ENCODE assay signal across 1 cellular context in genomic region chr11:6351782-6352181, GRCh38.
TF ChIP-seq lines count a peak whose summit lies in the region.

No MANE protein-coding gene starts in this region.

TF ChIP-seq in HepG2, 621 proteins besides CTCF, POLR2A, EP300 and RAD21:
- TF ChIP-seq HOXA9 (CRISPR knock-in tag; IDR thresholded peaks at IDR 0.05; ENCODE audit: borderline replicate concordance) (no peak), NFIC (IDR thresholded peaks at IDR 0.05; ENCODE audit: low read length) (no peak), JARID2 (CRISPR knock-in tag; IDR thresholded peaks at IDR 0.05; ENCODE audit: insufficient replicate concordance) (no peak), ZNF251 (CRISPR knock-in tag; IDR thresholded peaks at IDR 0.05) (no peak), ZNF232 (CRISPR knock-in tag; IDR thresholded peaks at IDR 0.05; ENCODE audit: borderline replicate concordance) (no peak), NAIF1 (CRISPR knock-in tag; IDR thresholded peaks at IDR 0.05; ENCODE audit: borderline replicate concordance) (no peak), ZNF256 (CRISPR knock-in tag; conservative IDR thresholded peaks at IDR 0.05) (no peak), ZSCAN22 (CRISPR knock-in tag; IDR thresholded peaks at IDR 0.05) (no peak), CREB1 (IDR thresholded peaks at IDR 0.05) (no peak), CREB1 (CRISPR knock-in tag; IDR thresholded peaks at IDR 0.05) (no peak), ZNF468 (CRISPR knock-in tag; IDR thresholded peaks at IDR 0.05) (no peak), MLLT10 (CRISPR knock-in tag; IDR thresholded peaks at IDR 0.05) (no peak), ZNF333 (CRISPR knock-in tag; IDR thresholded peaks at IDR 0.05; ENCODE audit: borderline replicate concordance) (no peak), ZNF678 (CRISPR knock-in tag; IDR thresholded peaks at IDR 0.05) (no peak), SATB2 (CRISPR knock-in tag; IDR thresholded peaks at IDR 0.05) (no peak), SP140L (CRISPR knock-in tag; IDR thresholded peaks at IDR 0.05; ENCODE audit: borderline replicate concordance) (no peak)
- TF ChIP-seq, protein P1, sequence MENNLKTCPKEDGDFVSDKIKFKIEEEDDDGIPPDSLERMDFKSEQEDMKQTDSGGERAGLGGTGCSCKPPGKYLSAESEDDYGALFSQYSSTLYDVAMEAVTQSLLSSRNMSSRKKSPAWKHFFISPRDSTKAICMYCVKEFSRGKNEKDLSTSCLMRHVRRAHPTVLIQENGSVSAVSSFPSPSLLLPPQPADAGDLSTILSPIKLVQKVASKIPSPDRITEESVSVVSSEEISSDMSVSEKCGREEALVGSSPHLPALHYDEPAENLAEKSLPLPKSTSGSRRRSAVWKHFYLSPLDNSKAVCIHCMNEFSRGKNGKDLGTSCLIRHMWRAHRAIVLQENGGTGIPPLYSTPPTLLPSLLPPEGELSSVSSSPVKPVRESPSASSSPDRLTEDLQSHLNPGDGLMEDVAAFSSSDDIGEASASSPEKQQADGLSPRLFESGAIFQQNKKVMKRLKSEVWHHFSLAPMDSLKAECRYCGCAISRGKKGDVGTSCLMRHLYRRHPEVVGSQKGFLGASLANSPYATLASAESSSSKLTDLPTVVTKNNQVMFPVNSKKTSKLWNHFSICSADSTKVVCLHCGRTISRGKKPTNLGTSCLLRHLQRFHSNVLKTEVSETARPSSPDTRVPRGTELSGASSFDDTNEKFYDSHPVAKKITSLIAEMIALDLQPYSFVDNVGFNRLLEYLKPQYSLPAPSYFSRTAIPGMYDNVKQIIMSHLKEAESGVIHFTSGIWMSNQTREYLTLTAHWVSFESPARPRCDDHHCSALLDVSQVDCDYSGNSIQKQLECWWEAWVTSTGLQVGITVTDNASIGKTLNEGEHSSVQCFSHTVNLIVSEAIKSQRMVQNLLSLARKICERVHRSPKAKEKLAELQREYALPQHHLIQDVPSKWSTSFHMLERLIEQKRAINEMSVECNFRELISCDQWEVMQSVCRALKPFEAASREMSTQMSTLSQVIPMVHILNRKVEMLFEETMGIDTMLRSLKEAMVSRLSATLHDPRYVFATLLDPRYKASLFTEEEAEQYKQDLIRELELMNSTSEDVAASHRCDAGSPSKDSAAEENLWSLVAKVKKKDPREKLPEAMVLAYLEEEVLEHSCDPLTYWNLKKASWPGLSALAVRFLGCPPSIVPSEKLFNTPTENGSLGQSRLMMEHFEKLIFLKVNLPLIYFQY (CRISPR knock-in tag; IDR thresholded peaks at IDR 0.05; ENCODE audit: borderline replicate concordance), result no peak
TF ChIP-seq in HepG2: peak in this region for 0.
